In the genomic region with DNA sequence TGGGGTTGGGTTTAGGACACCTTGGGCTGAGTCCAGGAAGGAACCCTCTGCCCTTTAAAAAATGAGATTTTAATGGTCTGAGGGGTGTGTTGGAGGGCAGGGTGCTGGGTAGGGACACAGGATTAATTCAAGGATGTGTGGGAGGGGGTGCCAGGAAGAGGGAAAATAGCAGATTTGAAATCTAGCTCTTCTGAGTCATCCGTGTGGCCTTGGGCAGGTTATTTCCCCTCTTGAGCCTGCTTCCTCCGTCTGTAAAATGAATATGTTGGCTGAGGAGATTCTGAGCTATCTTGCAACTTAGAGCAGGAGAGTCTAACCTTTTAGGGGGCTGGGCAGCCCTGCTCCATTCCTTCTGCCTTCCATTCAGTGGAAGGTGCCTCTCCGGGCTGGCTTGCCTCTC, we compare ENCODE assay signal across 12 cellular contexts. TPM values are rescaled to one million over a fixed set of nuclear protein-coding genes. Genes with fewer than 3 reads are reported as not detected.
DNase-seq lines count a peak whose midpoint lies in the region; ATAC-seq and TF ChIP-seq lines count a peak whose summit lies in the region.
"Had no signal": no experiment of that assay in that cellular context is flagged by ENCODE, and none has a peak within 500 bp of the region (broad histone marks: within the 10 kb centered on the region; RNA-seq: fewer than 3 reads in every experiment).

No MANE protein-coding gene starts in this region.

- H3K27me3 ChIP-seq in iPS-15b (ENCODE audit: control insufficient read depth, insufficient read depth, low read length) (peaks cover 57% of the 10 kb centered on the region), subcutaneous abdominal adipose tissue (ENCODE audit: control insufficient read depth in 5 of 5, insufficient read depth in 4 of 5, low read length in 5 of 5) (peaks cover 0 to 22% (median 17%) of the 10 kb centered on the region in 5 donors)
- H3K27me3 ChIP-seq: MG63 had no signal

- no peaks in the 10 kb centered on the region for H3K27me3 Mint-ChIP-seq in activated naive CD8-positive, alpha-beta T cell
- H3K27me3 Mint-ChIP-seq in activated naive CD8-positive, alpha-beta T cell treated with anti-CD3 and anti-CD28 coated beads for 36 hours = peaks cover 22% of the 10 kb centered on the region
- H3K27me3 Mint-ChIP-seq in T-helper 17 cell = no peaks in the 10 kb centered on the region
- peaks cover 35 to 52% of the 10 kb centered on the region in 2 donors for H3K27me3 Mint-ChIP-seq in natural killer cell (ENCODE audit: low read depth in 2 of 2)

- H3K9ac ChIP-seq in iPS-15b (ENCODE audit: low read depth, low read length) (no peak overlapping the region), subcutaneous abdominal adipose tissue (ENCODE audit: low read length in 5 of 5) (no peak overlapping the region)

- H3K36me3 Mint-ChIP-seq in activated naive CD8-positive, alpha-beta T cell = no peaks in the 10 kb centered on the region
- H3K36me3 Mint-ChIP-seq in activated naive CD8-positive, alpha-beta T cell treated with anti-CD3 and anti-CD28 coated beads for 36 hours = no peaks in the 10 kb centered on the region
- H3K36me3 Mint-ChIP-seq in T-helper 17 cell (ENCODE audit: low read depth) = peaks cover 2% of the 10 kb centered on the region
- H3K36me3 Mint-ChIP-seq in natural killer cell = no peaks in the 10 kb centered on the region

- no peak for DNase-seq in activated naive CD8-positive, alpha-beta T cell treated with anti-CD3 and anti-CD28 coated beads for 36 hours
- DNase-seq in T-helper 17 cell (no peak), natural killer cell (no peak), SK-N-DZ (ENCODE audit: low spot score) (no peak), nucleus accumbens (lab: John Stamatoyannopoulos, UW) (no peak)
- DNase-seq: activated naive CD4-positive, alpha-beta T cell; kidney; MG63; occipital lobe had no signal

- H3K36me3 ChIP-seq in iPS-15b (ENCODE audit: control insufficient read depth, insufficient read depth, low read length) (no peaks in the 10 kb centered on the region), subcutaneous abdominal adipose tissue (ENCODE audit: control insufficient read depth in 5 of 5, insufficient read depth in 5 of 5, low read length in 5 of 5) (no peaks in the 10 kb centered on the region)
- H3K36me3 ChIP-seq: MG63 had no signal

- peak overlapping the region; percentile 51 for H3K27ac ChIP-seq in subcutaneous abdominal adipose tissue (ENCODE audit: low read depth, low read length)

- H3K4me3 Mint-ChIP-seq in activated naive CD8-positive, alpha-beta T cell = peak overlapping the region; percentile 32
- H3K4me3 Mint-ChIP-seq in activated naive CD8-positive, alpha-beta T cell treated with anti-CD3 and anti-CD28 coated beads for 36 hours = no peak overlapping the region
- peak overlapping the region; percentile 94 for H3K4me3 Mint-ChIP-seq in T-helper 17 cell
- H3K4me3 Mint-ChIP-seq in natural killer cell = no peak overlapping the region

- H3K4me1 ChIP-seq in iPS-15b (ENCODE audit: control insufficient read depth, insufficient read depth, low read length) = peaks cover 31% of the 10 kb centered on the region
- peaks cover 0 to 85% (median 18%) of the 10 kb centered on the region in 5 donors for H3K4me1 ChIP-seq in subcutaneous abdominal adipose tissue (ENCODE audit: control insufficient read depth in 5 of 5, insufficient read depth in 5 of 5, low read length in 5 of 5)

- H3K4me1 Mint-ChIP-seq in activated naive CD8-positive, alpha-beta T cell (ENCODE audit: low read depth) = peaks cover 32% of the 10 kb centered on the region
- H3K4me1 Mint-ChIP-seq in activated naive CD8-positive, alpha-beta T cell treated with anti-CD3 and anti-CD28 coated beads for 36 hours = peaks cover 32% of the 10 kb centered on the region
- H3K4me1 Mint-ChIP-seq in T-helper 17 cell (peaks cover 62% of the 10 kb centered on the region), natural killer cell (peaks cover 5 to 15% of the 10 kb centered on the region in 2 donors)

- intact Hi-C loops in natural killer cell (cut with micrococcal nuclease) = no loop called here

- no peak overlapping the region for H3K27ac Mint-ChIP-seq in activated naive CD8-positive, alpha-beta T cell
- no peak overlapping the region for H3K27ac Mint-ChIP-seq in activated naive CD8-positive, alpha-beta T cell treated with anti-CD3 and anti-CD28 coated beads for 36 hours
- peak overlapping the region; percentile 65 for H3K27ac Mint-ChIP-seq in T-helper 17 cell
- H3K27ac Mint-ChIP-seq in natural killer cell = no peak overlapping the region

- H3K9me3 Mint-ChIP-seq in activated naive CD8-positive, alpha-beta T cell (ENCODE audit: low read depth) = no peaks in the 10 kb centered on the region
- H3K9me3 Mint-ChIP-seq in activated naive CD8-positive, alpha-beta T cell treated with anti-CD3 and anti-CD28 coated beads for 36 hours = no peaks in the 10 kb centered on the region
- no peaks in the 10 kb centered on the region for H3K9me3 Mint-ChIP-seq in natural killer cell

- ATAC-seq in T-helper 17 cell (no peak), natural killer cell (no peak)

- no peaks in the 10 kb centered on the region for H3K9me3 ChIP-seq in T-helper 17 cell (ENCODE audit: control insufficient read depth, low read length, poor library complexity, severe bottlenecking)
- H3K9me3 ChIP-seq in iPS-15b (ENCODE audit: control insufficient read depth, insufficient read depth, low read length) = no peaks in the 10 kb centered on the region
- peaks cover 0 to 6% (median 4%) of the 10 kb centered on the region in 5 donors for H3K9me3 ChIP-seq in subcutaneous abdominal adipose tissue (ENCODE audit: control insufficient read depth in 5 of 5, low read length in 5 of 5)
- H3K9me3 ChIP-seq: MG63 had no signal

- H3K4me3 ChIP-seq in iPS-15b (ENCODE audit: low read depth, low read length) = peak overlapping the region; percentile 27
- H3K4me3 ChIP-seq in subcutaneous abdominal adipose tissue (ENCODE audit: low read depth in 1 of 5, low read length in 5 of 5) = no peak overlapping the region
- H3K4me3 ChIP-seq: MG63 had no signal

- no peak for TF ChIP-seq CTCF in natural killer cell (IDR thresholded peaks at IDR 0.05)

RNA-seq across cellular contexts. Expression of gene TSPAN18, which starts 3.0 kb away (rescaled TPM):
- total RNA-seq in activated naive CD8-positive, alpha-beta T cell treated with anti-CD3 and anti-CD28 coated beads for 36 hours = 1 to 10 TPM in 1 of 2 experiments, under 1 TPM in 1; 0.52 to 1.2 TPM
- total RNA-seq in T-helper 17 cell (10 to 100 TPM; 79.8 to 93.2 TPM), natural killer cell (1 to 10 TPM; 1.9 to 2.4 (median 2.3) TPM)
- polyA plus RNA-seq in SK-N-DZ (2014; cell fraction: cytosol; rRNA removed) = 9.8 and 15.7 TPM in 2 replicates
- 6.9 and 15.7 TPM in 2 replicates for polyA plus RNA-seq in SK-N-DZ (2014; cell fraction: nucleus; rRNA removed)

Comparison
In these comparisons a context has a peak if more than half of its experiments do, and no peak if none do; other contexts are left out.
1. H3K4me3 Mint-ChIP-seq: peak in activated naive CD8-positive, alpha-beta T cell (single experiment) and T-helper 17 cell (single experiment); none in activated naive CD8-positive, alpha-beta T cell treated with anti-CD3 and anti-CD28 coated beads for 36 hours (single experiment) and natural killer cell (single experiment).
2. RNA of gene TSPAN18, which starts 3.0 kb away (total RNA-seq): 79.8 to 93.2 TPM in T-helper 17 cell; 1.9 to 2.4 TPM in natural killer cell and 0.52 to 1.2 TPM in activated naive CD8-positive, alpha-beta T cell treated with anti-CD3 and anti-CD28 coated beads for 36 hours; every median in the first group is over 10 times any median in the second.